In genomic region chr3:40524571-40525285, GRCh38 we compare ENCODE assay signal across 8 cellular contexts. TPM values are rescaled to one million over a fixed set of nuclear protein-coding genes. Genes with fewer than 3 reads are reported as not detected.
DNase-seq lines count a peak whose midpoint lies in the region; ATAC-seq and TF ChIP-seq lines count a peak whose summit lies in the region.

TSS of gene ZNF621 (plus strand) at chr3:40524960. CDS start at chr3:40525841, 881 bp downstream.

- H3K27ac ChIP-seq in colonic mucosa: peak within 1 kb of the TSS; percentile 82

- intact Hi-C loops in colonic mucosa (cut with DNase I): loop anchor here (10.0 kb wide), 1 partner anchor 70 kb away; the partner anchor contains the start of gene RPL14

- TF ChIP-seq CTCF in colonic mucosa (IDR thresholded peaks at IDR 0.05): no peak

- peak within 1 kb of the TSS; percentile 85 to 99 for H3K9ac ChIP-seq in colonic mucosa (ENCODE audit: low read depth in 2 of 2, low read length in 2 of 2)

- no peaks in the 10 kb centered on the region for H3K9me3 ChIP-seq in colonic mucosa

- H3K4me3 ChIP-seq in colonic mucosa: peak within 1 kb of the TSS; percentile 51

- peak; percentile 99 for ATAC-seq in GM18909 (IDR thresholded peaks at IDR 0.05; ENCODE audit: poor library complexity, unreplicated experiment)
- ATAC-seq in HG03159 (IDR thresholded peaks at IDR 0.05; ENCODE audit: unreplicated experiment): peak; percentile 99

- H3K36me3 ChIP-seq in colonic mucosa: no peaks in the 10 kb centered on the region

- no peaks in the 10 kb centered on the region for H3K27me3 ChIP-seq in colonic mucosa

- peaks cover 3% of the 10 kb centered on the region for H3K4me1 ChIP-seq in colonic mucosa

- DNase-seq in AML-193 (lab: John Stamatoyannopoulos, UW) (peak; percentile 82 to 83), NCI-H510A (lab: John Stamatoyannopoulos, UW) (peak; percentile 42), colonic mucosa (peak; percentile 92), left kidney (ENCODE audit: low read depth, low spot score) (peak; percentile 96)
- DNase-seq in activated CD4-positive, alpha-beta T cell treated with anti-CD3 and anti-CD28 coated beads for 48 hours: peak; percentile 88
- peak; percentile 86 to 89 for DNase-seq in stimulated activated CD4-positive, alpha-beta T cell treated with anti-CD3 and anti-CD28 coated beads, Interleukin-2, amount 100 ng/mL, for 24 hours

RNA-seq across cellular contexts. Expression of gene ZNF621, which starts in this region (rescaled TPM):
- 10 to 100 TPM; 13.5 to 14.3 TPM for total RNA-seq in colonic mucosa

Comparison
In these comparisons a context has a peak if more than half of its experiments do, and no peak if none do; other contexts are left out.
1. Peak in every context shown above with its lines: DNase-seq, ATAC-seq, H3K4me3 ChIP-seq and H3K27ac ChIP-seq.
2. DNase-seq: peak in every context shown above with its lines; median percentile 96 in left kidney; 92 in colonic mucosa; 88 in activated CD4-positive, alpha-beta T cell treated with anti-CD3 and anti-CD28 coated beads for 48 hours; 88 in stimulated activated CD4-positive, alpha-beta T cell treated with anti-CD3 and anti-CD28 coated beads, Interleukin-2, amount 100 ng/mL, for 24 hours; 82 in AML-193; 42 in NCI-H510A.